1 cellular context compared by ENCODE assay signal in the genomic region with DNA sequence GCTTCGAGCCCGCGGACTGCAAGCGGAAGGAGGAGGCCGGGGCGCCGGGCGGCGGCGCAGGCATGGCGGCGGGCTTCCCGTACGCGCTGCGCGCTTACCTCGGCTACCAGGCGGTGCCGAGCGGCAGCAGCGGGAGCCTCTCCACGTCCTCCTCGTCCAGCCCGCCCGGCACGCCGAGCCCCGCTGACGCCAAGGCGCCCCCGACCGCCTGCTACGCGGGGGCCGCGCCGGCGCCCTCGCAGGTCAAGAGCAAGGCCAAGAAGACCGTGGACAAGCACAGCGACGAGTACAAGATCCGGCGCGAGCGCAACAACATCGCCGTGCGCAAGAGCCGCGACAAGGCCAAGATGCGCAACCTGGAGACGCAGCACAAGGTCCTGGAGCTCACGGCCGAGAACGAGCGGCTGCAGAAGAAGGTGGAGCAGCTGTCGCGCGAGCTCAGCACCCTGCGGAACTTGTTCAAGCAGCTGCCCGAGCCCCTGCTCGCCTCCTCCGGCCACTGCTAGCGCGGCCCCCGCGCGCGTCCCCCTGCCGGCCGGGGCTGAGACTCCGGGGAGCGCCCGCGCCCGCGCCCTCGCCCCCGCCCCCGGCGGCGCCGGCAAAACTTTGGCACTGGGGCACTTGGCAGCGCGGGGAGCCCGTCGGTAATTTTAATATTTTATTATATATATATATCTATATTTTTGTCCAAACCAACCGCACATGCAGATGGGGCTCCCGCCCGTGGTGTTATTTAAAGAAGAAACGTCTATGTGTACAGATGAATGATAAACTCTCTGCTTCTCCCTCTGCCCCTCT.
TF ChIP-seq lines count a peak whose summit lies in the region.

No MANE protein-coding gene starts in this region.

TF ChIP-seq in K562, 482 proteins besides CTCF, POLR2A, EP300 and RAD21 (continued from another document and continues in another):
- TF ChIP-seq, protein P1, sequence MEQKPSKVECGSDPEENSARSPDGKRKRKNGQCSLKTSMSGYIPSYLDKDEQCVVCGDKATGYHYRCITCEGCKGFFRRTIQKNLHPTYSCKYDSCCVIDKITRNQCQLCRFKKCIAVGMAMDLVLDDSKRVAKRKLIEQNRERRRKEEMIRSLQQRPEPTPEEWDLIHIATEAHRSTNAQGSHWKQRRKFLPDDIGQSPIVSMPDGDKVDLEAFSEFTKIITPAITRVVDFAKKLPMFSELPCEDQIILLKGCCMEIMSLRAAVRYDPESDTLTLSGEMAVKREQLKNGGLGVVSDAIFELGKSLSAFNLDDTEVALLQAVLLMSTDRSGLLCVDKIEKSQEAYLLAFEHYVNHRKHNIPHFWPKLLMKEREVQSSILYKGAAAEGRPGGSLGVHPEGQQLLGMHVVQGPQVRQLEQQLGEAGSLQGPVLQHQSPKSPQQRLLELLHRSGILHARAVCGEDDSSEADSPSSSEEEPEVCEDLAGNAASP (IDR thresholded peaks at IDR 0.05) = no peak
- TF ChIP-seq, protein P2, sequence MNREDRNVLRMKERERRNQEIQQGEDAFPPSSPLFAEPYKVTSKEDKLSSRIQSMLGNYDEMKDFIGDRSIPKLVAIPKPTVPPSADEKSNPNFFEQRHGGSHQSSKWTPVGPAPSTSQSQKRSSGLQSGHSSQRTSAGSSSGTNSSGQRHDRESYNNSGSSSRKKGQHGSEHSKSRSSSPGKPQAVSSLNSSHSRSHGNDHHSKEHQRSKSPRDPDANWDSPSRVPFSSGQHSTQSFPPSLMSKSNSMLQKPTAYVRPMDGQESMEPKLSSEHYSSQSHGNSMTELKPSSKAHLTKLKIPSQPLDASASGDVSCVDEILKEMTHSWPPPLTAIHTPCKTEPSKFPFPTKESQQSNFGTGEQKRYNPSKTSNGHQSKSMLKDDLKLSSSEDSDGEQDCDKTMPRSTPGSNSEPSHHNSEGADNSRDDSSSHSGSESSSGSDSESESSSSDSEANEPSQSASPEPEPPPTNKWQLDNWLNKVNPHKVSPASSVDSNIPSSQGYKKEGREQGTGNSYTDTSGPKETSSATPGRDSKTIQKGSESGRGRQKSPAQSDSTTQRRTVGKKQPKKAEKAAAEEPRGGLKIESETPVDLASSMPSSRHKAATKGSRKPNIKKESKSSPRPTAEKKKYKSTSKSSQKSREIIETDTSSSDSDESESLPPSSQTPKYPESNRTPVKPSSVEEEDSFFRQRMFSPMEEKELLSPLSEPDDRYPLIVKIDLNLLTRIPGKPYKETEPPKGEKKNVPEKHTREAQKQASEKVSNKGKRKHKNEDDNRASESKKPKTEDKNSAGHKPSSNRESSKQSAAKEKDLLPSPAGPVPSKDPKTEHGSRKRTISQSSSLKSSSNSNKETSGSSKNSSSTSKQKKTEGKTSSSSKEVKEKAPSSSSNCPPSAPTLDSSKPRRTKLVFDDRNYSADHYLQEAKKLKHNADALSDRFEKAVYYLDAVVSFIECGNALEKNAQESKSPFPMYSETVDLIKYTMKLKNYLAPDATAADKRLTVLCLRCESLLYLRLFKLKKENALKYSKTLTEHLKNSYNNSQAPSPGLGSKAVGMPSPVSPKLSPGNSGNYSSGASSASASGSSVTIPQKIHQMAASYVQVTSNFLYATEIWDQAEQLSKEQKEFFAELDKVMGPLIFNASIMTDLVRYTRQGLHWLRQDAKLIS (CRISPR knock-in tag; IDR thresholded peaks at IDR 0.05) = peak; percentile 98
- no peak for TF ChIP-seq FOXA3 (CRISPR knock-in tag; conservative IDR thresholded peaks at IDR 0.05 in 1 of 2, IDR thresholded peaks at IDR 0.05 in 1 of 2)
- TF ChIP-seq, protein P3, sequence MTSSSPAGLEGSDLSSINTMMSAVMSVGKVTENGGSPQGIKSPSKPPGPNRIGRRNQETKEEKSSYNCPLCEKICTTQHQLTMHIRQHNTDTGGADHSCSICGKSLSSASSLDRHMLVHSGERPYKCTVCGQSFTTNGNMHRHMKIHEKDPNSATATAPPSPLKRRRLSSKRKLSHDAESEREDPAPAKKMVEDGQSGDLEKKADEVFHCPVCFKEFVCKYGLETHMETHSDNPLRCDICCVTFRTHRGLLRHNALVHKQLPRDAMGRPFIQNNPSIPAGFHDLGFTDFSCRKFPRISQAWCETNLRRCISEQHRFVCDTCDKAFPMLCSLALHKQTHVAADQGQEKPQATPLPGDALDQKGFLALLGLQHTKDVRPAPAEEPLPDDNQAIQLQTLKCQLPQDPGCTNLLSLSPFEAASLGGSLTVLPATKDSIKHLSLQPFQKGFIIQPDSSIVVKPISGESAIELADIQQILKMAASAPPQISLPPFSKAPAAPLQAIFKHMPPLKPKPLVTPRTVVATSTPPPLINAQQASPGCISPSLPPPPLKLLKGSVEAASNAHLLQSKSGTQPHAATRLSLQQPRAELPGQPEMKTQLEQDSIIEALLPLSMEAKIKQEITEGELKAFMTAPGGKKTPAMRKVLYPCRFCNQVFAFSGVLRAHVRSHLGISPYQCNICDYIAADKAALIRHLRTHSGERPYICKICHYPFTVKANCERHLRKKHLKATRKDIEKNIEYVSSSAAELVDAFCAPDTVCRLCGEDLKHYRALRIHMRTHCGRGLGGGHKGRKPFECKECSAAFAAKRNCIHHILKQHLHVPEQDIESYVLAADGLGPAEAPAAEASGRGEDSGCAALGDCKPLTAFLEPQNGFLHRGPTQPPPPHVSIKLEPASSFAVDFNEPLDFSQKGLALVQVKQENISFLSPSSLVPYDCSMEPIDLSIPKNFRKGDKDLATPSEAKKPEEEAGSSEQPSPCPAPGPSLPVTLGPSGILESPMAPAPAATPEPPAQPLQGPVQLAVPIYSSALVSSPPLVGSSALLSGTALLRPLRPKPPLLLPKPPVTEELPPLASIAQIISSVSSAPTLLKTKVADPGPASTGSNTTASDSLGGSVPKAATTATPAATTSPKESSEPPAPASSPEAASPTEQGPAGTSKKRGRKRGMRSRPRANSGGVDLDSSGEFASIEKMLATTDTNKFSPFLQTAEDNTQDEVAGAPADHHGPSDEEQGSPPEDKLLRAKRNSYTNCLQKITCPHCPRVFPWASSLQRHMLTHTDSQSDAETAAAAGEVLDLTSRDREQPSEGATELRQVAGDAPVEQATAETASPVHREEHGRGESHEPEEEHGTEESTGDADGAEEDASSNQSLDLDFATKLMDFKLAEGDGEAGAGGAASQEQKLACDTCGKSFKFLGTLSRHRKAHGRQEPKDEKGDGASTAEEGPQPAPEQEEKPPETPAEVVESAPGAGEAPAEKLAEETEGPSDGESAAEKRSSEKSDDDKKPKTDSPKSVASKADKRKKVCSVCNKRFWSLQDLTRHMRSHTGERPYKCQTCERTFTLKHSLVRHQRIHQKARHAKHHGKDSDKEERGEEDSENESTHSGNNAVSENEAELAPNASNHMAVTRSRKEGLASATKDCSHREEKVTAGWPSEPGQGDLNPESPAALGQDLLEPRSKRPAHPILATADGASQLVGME (CRISPR knock-in tag; IDR thresholded peaks at IDR 0.05) = 0 out of 2 replicates have a peak, but pooled peaks have one; percentile 54
- TF ChIP-seq SETDB1 (IDR thresholded peaks at IDR 0.05; ENCODE audit: low read length) = no peak
- TF ChIP-seq ZNF780A (CRISPR knock-in tag; IDR thresholded peaks at IDR 0.05) = no peak
- no peak for TF ChIP-seq NBN (IDR thresholded peaks at IDR 0.05; ENCODE audit: low read depth)
- no peak for TF ChIP-seq CREB5 (CRISPR knock-in tag; IDR thresholded peaks at IDR 0.05)
- TF ChIP-seq KDM1A (IDR thresholded peaks at IDR 0.05) = no peak
- peak in 1 of 2 experiments; percentile 79; a peak in 1 of 4 replicates for TF ChIP-seq TEAD1 (CRISPR knock-in tag; IDR thresholded peaks at IDR 0.05)
- TF ChIP-seq HDAC2 (IDR thresholded peaks at IDR 0.05) = no peak
- peak; percentile 81; the same call in 1 of the 2 replicates for TF ChIP-seq ERF (CRISPR knock-in tag; IDR thresholded peaks at IDR 0.05)
- TF ChIP-seq PRPF4 (IDR thresholded peaks at IDR 0.05; ENCODE audit: insufficient read depth, low read depth, low read length, poor library complexity, severe bottlenecking) = peak; percentile 66
- TF ChIP-seq TBP (optimal IDR thresholded peaks at IDR 0.05; ENCODE audit: low read depth, low read length) = peak; percentile 55
- 0 out of 4 replicates have a peak, but pooled peaks of 1 of the 2 experiments have one; percentile 18 for TF ChIP-seq SIN3A (IDR thresholded peaks at IDR 0.05; ENCODE audit: borderline replicate concordance in 2 of 2, control insufficient read depth in 1 of 2, low read depth in 2 of 2, low read length in 2 of 2)
- no peak for TF ChIP-seq TCF15 (CRISPR knock-in tag; IDR thresholded peaks at IDR 0.05)
- TF ChIP-seq NR3C1 (CRISPR knock-in tag; IDR thresholded peaks at IDR 0.05) = peak; percentile 61; the same call in 1 of the 2 replicates
- no peak for TF ChIP-seq ZNF133 (CRISPR knock-in tag; IDR thresholded peaks at IDR 0.05)
- TF ChIP-seq ZBTB11 (CRISPR knock-in tag; IDR thresholded peaks at IDR 0.05) = 0 out of 6 replicates have a peak, but pooled peaks of 1 of the 3 experiments have one; percentile 12
- TF ChIP-seq POLR2G (IDR thresholded peaks at IDR 0.05; ENCODE audit: low read depth, low read length) = peak; percentile 88
- peak; percentile 9 to 11 for TF ChIP-seq E2F6 (IDR thresholded peaks at IDR 0.05; ENCODE audit: borderline replicate concordance in 1 of 2, extremely low read depth in 1 of 2, insufficient read depth in 1 of 2, insufficient read length in 1 of 2, low read depth in 1 of 2, low read length in 1 of 2, poor library complexity in 1 of 2, severe bottlenecking in 1 of 2)
- peak; percentile 88 for TF ChIP-seq MTA3 (IDR thresholded peaks at IDR 0.05; ENCODE audit: borderline replicate concordance)
- no peak for TF ChIP-seq DNMT1 (IDR thresholded peaks at IDR 0.05)
- no peak for TF ChIP-seq STAT5B (CRISPR knock-in tag; IDR thresholded peaks at IDR 0.05)
- no peak for TF ChIP-seq SIN3B (IDR thresholded peaks at IDR 0.05; ENCODE audit: low read depth)
- no peak for TF ChIP-seq HNRNPH1 (optimal IDR thresholded peaks at IDR 0.05; ENCODE audit: low read depth, low read length)
- no peak for TF ChIP-seq SMAD1 (IDR thresholded peaks at IDR 0.05; ENCODE audit: low read depth, low read length, partially characterized antibody)
- no peak for TF ChIP-seq CC2D1A (IDR thresholded peaks at IDR 0.05)
- TF ChIP-seq ZNF175 (CRISPR knock-in tag; IDR thresholded peaks at IDR 0.05; ENCODE audit: low read depth) = peak; percentile 39; the same call in 1 of the 2 replicates
- no peak for TF ChIP-seq NR2C2 (CRISPR knock-in tag; IDR thresholded peaks at IDR 0.05)
- no peak for TF ChIP-seq NR2C2 (tag; IDR thresholded peaks at IDR 0.05)
- TF ChIP-seq ZNF23 (CRISPR knock-in tag; IDR thresholded peaks at IDR 0.05) = no peak
- TF ChIP-seq, protein P4, sequence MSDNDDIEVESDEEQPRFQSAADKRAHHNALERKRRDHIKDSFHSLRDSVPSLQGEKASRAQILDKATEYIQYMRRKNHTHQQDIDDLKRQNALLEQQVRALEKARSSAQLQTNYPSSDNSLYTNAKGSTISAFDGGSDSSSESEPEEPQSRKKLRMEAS (CRISPR knock-in tag; IDR thresholded peaks at IDR 0.05) = no peak; the same call in none of the 2 replicates
- TF ChIP-seq SRSF1 (IDR thresholded peaks at IDR 0.05; ENCODE audit: low read depth, low read length) = no peak
- peak; percentile 54; the same call in 1 of the 2 replicates for TF ChIP-seq PHF8 (IDR thresholded peaks at IDR 0.05; ENCODE audit: borderline replicate concordance, low read length)
- TF ChIP-seq ZNF324 (CRISPR knock-in tag; IDR thresholded peaks at IDR 0.05) = no peak
- TF ChIP-seq ZNF174 (CRISPR knock-in tag; IDR thresholded peaks at IDR 0.05) = no peak
